ENCODE assay signal across 1 cellular context in genomic region chr15:75696303-75696657, GRCh38.
TF ChIP-seq lines count a peak whose summit lies in the region.

No MANE protein-coding gene starts in this region.

TF ChIP-seq in H1, 55 proteins besides CTCF, POLR2A, EP300 and RAD21:
- TF ChIP-seq NANOG (IDR thresholded peaks at IDR 0.05; ENCODE audit: insufficient read depth, low read depth, low read length, poor library complexity, severe bottlenecking) (no peak), HDAC2 (IDR thresholded peaks at IDR 0.05; ENCODE audit: borderline replicate concordance in 1 of 2, low read depth in 2 of 2, low read length in 2 of 2) (no peak), ATF3 (IDR thresholded peaks at IDR 0.05; ENCODE audit: insufficient read depth, low read depth, low read length) (no peak), HDAC6 (IDR thresholded peaks at IDR 0.05; ENCODE audit: low read depth, low read length) (no peak), KDM1A (IDR thresholded peaks at IDR 0.05; ENCODE audit: borderline replicate concordance, low read length) (no peak), POLR2AphosphoS5 (IDR thresholded peaks at IDR 0.05; ENCODE audit: low read depth, low read length) (no peak), NRF1 (IDR thresholded peaks at IDR 0.05; ENCODE audit: low read depth, low read length) (no peak), SP4 (IDR thresholded peaks at IDR 0.05; ENCODE audit: low read length) (no peak), RNF2 (IDR thresholded peaks at IDR 0.05; ENCODE audit: borderline replicate concordance, low read depth, low read length, missing control alignments, poor library complexity, severe bottlenecking) (no peak), FOSL1 (IDR thresholded peaks at IDR 0.05; ENCODE audit: insufficient read depth, low read depth, low read length) (no peak), SRF (IDR thresholded peaks at IDR 0.05; ENCODE audit: low read depth, low read length) (no peak), SIX5 (IDR thresholded peaks at IDR 0.05; ENCODE audit: low read depth, low read length) (no peak), KDM4A (IDR thresholded peaks at IDR 0.05; ENCODE audit: low read depth, low read length, severe bottlenecking) (no peak)
